In the genomic region with DNA sequence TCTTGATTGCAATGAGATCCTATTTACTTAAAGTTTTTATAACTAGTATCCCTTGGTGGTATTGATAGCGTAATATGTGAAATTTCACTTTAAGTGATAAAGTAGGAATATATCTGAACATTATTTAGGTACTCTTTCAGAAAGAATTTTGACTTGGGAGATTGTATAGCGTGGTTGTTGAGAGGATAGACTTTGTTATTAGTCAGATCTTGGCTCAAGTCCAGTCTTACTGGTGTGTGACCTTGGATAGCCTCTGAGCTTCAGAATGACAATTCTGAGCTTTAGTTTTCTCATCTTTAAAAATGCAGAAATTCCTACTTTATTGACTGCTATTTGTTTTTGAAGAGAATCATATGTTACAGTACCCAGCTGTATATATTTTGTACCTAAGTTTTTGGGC, we compare ENCODE assay signal across 9 cellular contexts. TPM values are rescaled to one million over a fixed set of nuclear protein-coding genes. Genes with fewer than 3 reads are reported as not detected.
A peak's percentile ranks its signal among the peaks of the same experiment; 100 is the strongest.
DNase-seq lines count a peak whose midpoint lies in the region; ATAC-seq and TF ChIP-seq lines count a peak whose summit lies in the region.
"Had no signal": no experiment of that assay in that cellular context is flagged by ENCODE, and none has a peak within 500 bp of the region (broad histone marks: within the 10 kb centered on the region; RNA-seq: fewer than 3 reads in every experiment).

No MANE protein-coding gene starts in this region.

- TF ChIP-seq CTCF in brain microvascular endothelial cell (IDR thresholded peaks at IDR 0.05; ENCODE audit: low read depth, low read length, missing control alignments) = no peak

- no peaks in the 10 kb centered on the region for H3K9me3 ChIP-seq in CD4-positive, CD25-positive, alpha-beta regulatory T cell (ENCODE audit: control insufficient read depth in 2 of 2, low read length in 2 of 2)

- intact Hi-C loops in left colon (cut with DNase I, micrococcal nuclease) = no loop called here

- DNase-seq in CD4-positive, CD25-positive, alpha-beta regulatory T cell = no peak
- peak; percentile 49 for DNase-seq in HT-29 (ENCODE audit: low spot score)
- peak; percentile 80 for DNase-seq in brain microvascular endothelial cell
- DNase-seq in left colon = no peak
- no peak for DNase-seq in NCI-H524 treated with DMSO at 0.1 percent for 48 hours (lab: John Stamatoyannopoulos, UW)
- DNase-seq in immature natural killer cell = no peak
- DNase-seq in activated gamma-delta T cell treated with Interleukin-2 at 50 U/mL for 16 hours = no peak
- DNase-seq: stimulated activated CD4-positive, alpha-beta T cell treated with anti-CD3 and anti-CD28 coated beads, Interleukin-12 subunit alpha, Interleukin-12 subunit beta, amount 100 ng/mL, for 4 hours had no signal

- H3K27ac Mint-ChIP-seq in CD4-positive, CD25-positive, alpha-beta regulatory T cell = peak overlapping the region; percentile 13 to 32 (median 21)
- H3K27ac Mint-ChIP-seq in immature natural killer cell = peak overlapping the region in 1 of 6 donors; percentile 1

- H3K27me3 ChIP-seq in CD4-positive, CD25-positive, alpha-beta regulatory T cell (ENCODE audit: control insufficient read depth, insufficient read depth, low read length) = no peaks in the 10 kb centered on the region
- H3K27me3 ChIP-seq in brain microvascular endothelial cell (replicated peaks) = no peaks in the 10 kb centered on the region

- in situ Hi-C loops in brain microvascular endothelial cell (cut with HindIII; ENCODE audit: low pct_ligation_motif_present, low sequenced_read_pairs) = no loop called here

- no peaks in the 10 kb centered on the region for H3K9me3 Mint-ChIP-seq in CD4-positive, CD25-positive, alpha-beta regulatory T cell
- no peaks in the 10 kb centered on the region for H3K9me3 Mint-ChIP-seq in immature natural killer cell

- no peak overlapping the region for H3K4me3 ChIP-seq in CD4-positive, CD25-positive, alpha-beta regulatory T cell (ENCODE audit: low read depth, low read length)
- H3K4me3 ChIP-seq in brain microvascular endothelial cell (ENCODE audit: low read depth, low read length) = no peak overlapping the region

- no peaks in the 10 kb centered on the region for H3K27me3 Mint-ChIP-seq in CD4-positive, CD25-positive, alpha-beta regulatory T cell
- H3K27me3 Mint-ChIP-seq in immature natural killer cell (ENCODE audit: low read depth in 3 of 3) = peaks cover 0 to 2% (median 0%) of the 10 kb centered on the region in 3 donors

- H3K4me3 Mint-ChIP-seq in CD4-positive, CD25-positive, alpha-beta regulatory T cell = no peak overlapping the region
- no peak overlapping the region for H3K4me3 Mint-ChIP-seq in immature natural killer cell

- H3K4me1 Mint-ChIP-seq in CD4-positive, CD25-positive, alpha-beta regulatory T cell = peaks cover 17 to 36% (median 24%) of the 10 kb centered on the region in 4 donors
- peaks cover 13 to 57% of the 10 kb centered on the region in 2 donors for H3K4me1 Mint-ChIP-seq in immature natural killer cell

- no peak for ATAC-seq in CD4-positive, CD25-positive, alpha-beta regulatory T cell (ENCODE audit: low read depth in 2 of 2)
- ATAC-seq in left colon (peak; percentile 49), GM21786 (IDR thresholded peaks at IDR 0.05; ENCODE audit: unreplicated experiment) (no peak)

- H3K4me1 ChIP-seq in CD4-positive, CD25-positive, alpha-beta regulatory T cell (ENCODE audit: control insufficient read depth, insufficient read depth, low read length, poor library complexity, severe bottlenecking) = no peaks in the 10 kb centered on the region

- H3K27ac ChIP-seq in CD4-positive, CD25-positive, alpha-beta regulatory T cell (ENCODE audit: insufficient read depth, low read length, poor library complexity, severe bottlenecking) = no peak overlapping the region
- peak overlapping the region; percentile 55 for H3K27ac ChIP-seq in brain microvascular endothelial cell

- H3K36me3 ChIP-seq in CD4-positive, CD25-positive, alpha-beta regulatory T cell (ENCODE audit: control insufficient read depth, insufficient read depth, low read length) = peaks cover 84% of the 10 kb centered on the region
- no peaks in the 10 kb centered on the region for H3K36me3 ChIP-seq in brain microvascular endothelial cell (replicated peaks)

- peaks cover 60% of the 10 kb centered on the region for H3K36me3 Mint-ChIP-seq in CD4-positive, CD25-positive, alpha-beta regulatory T cell
- H3K36me3 Mint-ChIP-seq in immature natural killer cell = peaks cover 20 to 22% (median 21%) of the 10 kb centered on the region in 3 donors

RNA-seq across cellular contexts. Expression of a gene that starts 32.6 kb away (rescaled TPM):
- 33.1 TPM for total RNA-seq in CD4-positive, CD25-positive, alpha-beta regulatory T cell
- 100 to 1,000 TPM; 109 to 118 (median 114) TPM for polyA plus RNA-seq in CD4-positive, CD25-positive, alpha-beta regulatory T cell
- 12.0 and 16.9 TPM in 2 replicates for total RNA-seq in HT-29 (2014; rRNA removed; shearing (Covaris generic))
- 10 to 100 TPM; 11.9 to 13.5 TPM for total RNA-seq in left colon
- 100 to 1,000 TPM in 1 of 3 donors, 10 to 100 TPM in 2; 78.7 to 117 (median 78.8) TPM for polyA plus RNA-seq in immature natural killer cell

Comparison
In these comparisons a context has a peak if more than half of its experiments do, and no peak if none do; other contexts are left out.
1. DNase-seq: peak in HT-29 (single experiment) and brain microvascular endothelial cell (single experiment); none in CD4-positive, CD25-positive, alpha-beta regulatory T cell (0 of 3), left colon (0 of 2), NCI-H524 treated with DMSO at 0.1 percent for 48 hours (single experiment), immature natural killer cell (0 of 3) and activated gamma-delta T cell treated with Interleukin-2 at 50 U/mL for 16 hours (single experiment).